1 cellular context compared by ENCODE assay signal in the genomic region with DNA sequence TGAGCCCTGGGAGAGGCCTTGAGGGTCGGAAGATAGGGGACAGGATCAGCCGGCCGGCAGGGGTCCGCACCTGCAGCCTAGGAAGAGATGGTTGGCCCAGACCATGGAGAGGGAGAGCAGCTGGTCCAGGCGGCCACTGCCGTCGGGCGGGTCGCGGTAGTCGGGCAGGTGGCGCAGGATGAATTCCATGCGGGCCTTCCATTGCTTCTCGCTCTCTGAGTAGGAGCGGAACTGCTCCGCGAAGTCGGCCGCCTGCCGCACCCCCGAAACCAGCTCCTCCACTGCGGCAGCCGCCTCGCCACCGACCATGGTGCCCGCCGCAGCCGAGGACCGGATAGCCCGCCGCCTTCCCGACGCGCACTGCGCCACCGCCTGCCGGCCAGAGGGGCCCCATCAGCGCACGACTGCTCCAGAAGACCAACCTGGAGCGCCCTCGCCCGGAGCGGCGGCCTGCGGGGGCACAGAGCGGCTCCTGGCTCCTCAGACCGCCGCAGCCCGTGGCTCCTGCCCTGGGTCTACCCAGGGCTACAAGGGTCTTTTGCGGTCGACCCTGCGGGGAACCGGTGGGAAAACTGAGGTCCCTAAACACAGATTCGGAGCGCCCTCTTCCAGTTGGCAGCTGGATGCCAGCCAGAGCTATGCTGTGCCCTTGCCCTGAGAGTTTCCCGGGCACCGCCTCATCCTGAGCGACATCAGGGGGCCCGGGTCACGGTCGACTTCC.
TF ChIP-seq lines count a peak whose summit lies in the region.

CDKN2AIPNL (minus strand) TSS at position 336 of the 721 bp plus-strand sequence; CDS start at position 309, 27 bp downstream.

TF ChIP-seq in K562, 482 proteins besides CTCF, POLR2A, EP300 and RAD21 (continued from another document and continues in another):
- TF ChIP-seq, protein P1, sequence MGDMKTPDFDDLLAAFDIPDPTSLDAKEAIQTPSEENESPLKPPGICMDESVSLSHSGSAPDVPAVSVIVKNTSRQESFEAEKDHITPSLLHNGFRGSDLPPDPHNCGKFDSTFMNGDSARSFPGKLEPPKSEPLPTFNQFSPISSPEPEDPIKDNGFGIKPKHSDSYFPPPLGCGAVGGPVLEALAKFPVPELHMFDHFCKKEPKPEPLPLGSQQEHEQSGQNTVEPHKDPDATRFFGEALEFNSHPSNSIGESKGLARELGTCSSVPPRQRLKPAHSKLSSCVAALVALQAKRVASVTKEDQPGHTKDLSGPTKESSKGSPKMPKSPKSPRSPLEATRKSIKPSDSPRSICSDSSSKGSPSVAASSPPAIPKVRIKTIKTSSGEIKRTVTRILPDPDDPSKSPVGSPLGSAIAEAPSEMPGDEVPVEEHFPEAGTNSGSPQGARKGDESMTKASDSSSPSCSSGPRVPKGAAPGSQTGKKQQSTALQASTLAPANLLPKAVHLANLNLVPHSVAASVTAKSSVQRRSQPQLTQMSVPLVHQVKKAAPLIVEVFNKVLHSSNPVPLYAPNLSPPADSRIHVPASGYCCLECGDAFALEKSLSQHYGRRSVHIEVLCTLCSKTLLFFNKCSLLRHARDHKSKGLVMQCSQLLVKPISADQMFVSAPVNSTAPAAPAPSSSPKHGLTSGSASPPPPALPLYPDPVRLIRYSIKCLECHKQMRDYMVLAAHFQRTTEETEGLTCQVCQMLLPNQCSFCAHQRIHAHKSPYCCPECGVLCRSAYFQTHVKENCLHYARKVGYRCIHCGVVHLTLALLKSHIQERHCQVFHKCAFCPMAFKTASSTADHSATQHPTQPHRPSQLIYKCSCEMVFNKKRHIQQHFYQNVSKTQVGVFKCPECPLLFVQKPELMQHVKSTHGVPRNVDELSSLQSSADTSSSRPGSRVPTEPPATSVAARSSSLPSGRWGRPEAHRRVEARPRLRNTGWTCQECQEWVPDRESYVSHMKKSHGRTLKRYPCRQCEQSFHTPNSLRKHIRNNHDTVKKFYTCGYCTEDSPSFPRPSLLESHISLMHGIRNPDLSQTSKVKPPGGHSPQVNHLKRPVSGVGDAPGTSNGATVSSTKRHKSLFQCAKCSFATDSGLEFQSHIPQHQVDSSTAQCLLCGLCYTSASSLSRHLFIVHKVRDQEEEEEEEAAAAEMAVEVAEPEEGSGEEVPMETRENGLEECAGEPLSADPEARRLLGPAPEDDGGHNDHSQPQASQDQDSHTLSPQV (IDR thresholded peaks at IDR 0.05): peak; percentile 80
- TF ChIP-seq CEBPG (CRISPR knock-in tag; IDR thresholded peaks at IDR 0.05): no peak
- no peak for TF ChIP-seq CEBPG (tag; conservative IDR thresholded peaks at IDR 0.05 in 1 of 2, IDR thresholded peaks at IDR 0.05 in 1 of 2)
- TF ChIP-seq SRF (CRISPR knock-in tag; IDR thresholded peaks at IDR 0.05): peak in 1 of 2 experiments; percentile 70; a peak in 1 of 4 replicates
- peak; percentile 77 for TF ChIP-seq GABPB1 (CRISPR knock-in tag; IDR thresholded peaks at IDR 0.05)
- TF ChIP-seq JUN (IDR thresholded peaks at IDR 0.05; ENCODE audit: borderline replicate concordance, low read depth, low read length): peak; percentile 66; the same call in 1 of the 2 replicates
- TF ChIP-seq JUN (CRISPR knock-in tag; IDR thresholded peaks at IDR 0.05; ENCODE audit: borderline replicate concordance): peak; percentile 66; the same call in 1 of the 2 replicates
- peak; percentile 97 for TF ChIP-seq TAF1 (IDR thresholded peaks at IDR 0.05; ENCODE audit: control insufficient read depth, extremely low read depth, insufficient read depth, low read length, severe bottlenecking)
- TF ChIP-seq ZNF316 (IDR thresholded peaks at IDR 0.05): 0 out of 2 replicates have a peak, but pooled peaks have one; percentile 11
- peak; percentile 93 for TF ChIP-seq SNIP1 (IDR thresholded peaks at IDR 0.05; ENCODE audit: low read depth)
- no peak for TF ChIP-seq CBFA2T3 (IDR thresholded peaks at IDR 0.05)
- no peak for TF ChIP-seq SMARCC2 (IDR thresholded peaks at IDR 0.05; ENCODE audit: low read depth)
- peak; percentile 61; the same call in 1 of the 2 replicates for TF ChIP-seq MYNN (IDR thresholded peaks at IDR 0.05)
- no peak for TF ChIP-seq MYNN (CRISPR knock-in tag; IDR thresholded peaks at IDR 0.05)
- no peak for TF ChIP-seq ZNF253 (CRISPR knock-in tag; conservative IDR thresholded peaks at IDR 0.05)
- TF ChIP-seq, protein P2, sequence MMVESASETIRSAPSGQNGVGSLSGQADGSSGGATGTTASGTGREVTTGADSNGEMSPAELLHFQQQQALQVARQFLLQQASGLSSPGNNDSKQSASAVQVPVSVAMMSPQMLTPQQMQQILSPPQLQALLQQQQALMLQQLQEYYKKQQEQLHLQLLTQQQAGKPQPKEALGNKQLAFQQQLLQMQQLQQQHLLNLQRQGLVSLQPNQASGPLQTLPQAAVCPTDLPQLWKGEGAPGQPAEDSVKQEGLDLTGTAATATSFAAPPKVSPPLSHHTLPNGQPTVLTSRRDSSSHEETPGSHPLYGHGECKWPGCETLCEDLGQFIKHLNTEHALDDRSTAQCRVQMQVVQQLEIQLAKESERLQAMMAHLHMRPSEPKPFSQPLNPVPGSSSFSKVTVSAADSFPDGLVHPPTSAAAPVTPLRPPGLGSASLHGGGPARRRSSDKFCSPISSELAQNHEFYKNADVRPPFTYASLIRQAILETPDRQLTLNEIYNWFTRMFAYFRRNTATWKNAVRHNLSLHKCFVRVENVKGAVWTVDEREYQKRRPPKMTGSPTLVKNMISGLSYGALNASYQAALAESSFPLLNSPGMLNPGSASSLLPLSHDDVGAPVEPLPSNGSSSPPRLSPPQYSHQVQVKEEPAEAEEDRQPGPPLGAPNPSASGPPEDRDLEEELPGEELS (CRISPR knock-in tag; IDR thresholded peaks at IDR 0.05; ENCODE audit: borderline replicate concordance): peak; percentile 82; the same call in 1 of the 2 replicates
- TF ChIP-seq ZNF639 (CRISPR knock-in tag; conservative IDR thresholded peaks at IDR 0.05 in 1 of 2, IDR thresholded peaks at IDR 0.05 in 1 of 2): peak in 1 of 2 experiments; percentile 88; a peak in 2 of 4 replicates
- TF ChIP-seq PTBP1 (IDR thresholded peaks at IDR 0.05; ENCODE audit: low read depth, low read length): 0 out of 2 replicates have a peak, but pooled peaks have one; percentile 11
- TF ChIP-seq ZNF668 (CRISPR knock-in tag; IDR thresholded peaks at IDR 0.05): no peak
- TF ChIP-seq KDM5B (IDR thresholded peaks at IDR 0.05; ENCODE audit: insufficient replicate concordance, low read depth, low read length): peak; percentile 90
- TF ChIP-seq RBM39 (optimal IDR thresholded peaks at IDR 0.05; ENCODE audit: low read depth, low read length): no peak
- no peak for TF ChIP-seq ATF1 (CRISPR knock-in tag; IDR thresholded peaks at IDR 0.05)
- peak; percentile 75 for TF ChIP-seq ATF1 (tag; IDR thresholded peaks at IDR 0.05)
- TF ChIP-seq MXD1 (CRISPR knock-in tag; IDR thresholded peaks at IDR 0.05; ENCODE audit: borderline replicate concordance, poor library complexity, severe bottlenecking): no peak
- TF ChIP-seq ZBTB7A (IDR thresholded peaks at IDR 0.05; ENCODE audit: borderline replicate concordance, control insufficient read depth, low read depth, low read length): peak; percentile 41; the same call in 1 of the 2 replicates
- peak in 1 of 2 experiments; percentile 48; a peak in 1 of 4 replicates for TF ChIP-seq TRIM24 (IDR thresholded peaks at IDR 0.05)
- TF ChIP-seq RREB1 (CRISPR knock-in tag; IDR thresholded peaks at IDR 0.05): peak; percentile 79; the same call in 1 of the 2 replicates
- TF ChIP-seq ZKSCAN8 (CRISPR knock-in tag; IDR thresholded peaks at IDR 0.05): no peak
- TF ChIP-seq MTA3 (IDR thresholded peaks at IDR 0.05; ENCODE audit: borderline replicate concordance): peak; percentile 82
- TF ChIP-seq ETV1 (tag; conservative IDR thresholded peaks at IDR 0.05; ENCODE audit: low read depth): peak; percentile 77
- TF ChIP-seq KDM4B (IDR thresholded peaks at IDR 0.05; ENCODE audit: borderline replicate concordance in 2 of 2, low read depth in 1 of 2): peak in 1 of 2 experiments; percentile 85; a peak in 1 of 4 replicates
- TF ChIP-seq SOX6 (IDR thresholded peaks at IDR 0.05): peak; percentile 66
